ENCODE assay signal across 25 cellular contexts in the genomic region with DNA sequence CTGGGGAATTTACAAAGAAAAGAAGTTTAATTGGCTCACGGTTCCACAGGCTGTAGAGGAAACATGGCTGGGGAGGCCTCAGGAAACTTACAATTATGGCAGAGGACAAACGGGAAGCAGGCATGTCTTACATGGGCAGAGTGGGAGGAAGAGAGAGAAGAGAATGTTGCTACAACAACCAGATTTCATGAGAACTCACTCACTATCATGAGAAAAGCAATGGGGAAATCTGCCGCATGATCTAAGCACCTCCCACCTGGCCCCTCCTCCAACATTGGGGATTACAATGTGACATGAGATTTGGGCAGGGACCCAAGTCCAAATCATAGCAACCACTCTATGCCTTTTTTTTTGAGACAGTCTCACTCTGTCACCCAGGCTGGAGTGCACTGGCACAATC.
"Had no signal": no experiment of that assay in that cellular context is flagged by ENCODE, and none has a peak within 500 bp of the region (broad histone marks: within the 10 kb centered on the region; RNA-seq: fewer than 3 reads in every experiment).

No MANE protein-coding gene starts in this region.

- ATAC-seq: activated CD4-positive, CD25-positive, alpha-beta regulatory T cell treated with anti-CD3 and anti-CD28 coated beads, Interleukin-2, amount 50 U/mL, for 24 hours; activated CD8-positive, alpha-beta T cell treated with anti-CD3 and anti-CD28 coated beads for 36 hours; activated T-cell treated with anti-CD3 and anti-CD28 coated beads, Interleukin-2, amount 50 U/mL, for 4 hours; gastroesophageal sphincter; left colon; right lobe of liver; stimulated activated effector memory CD8-positive, alpha-beta T cell treated with anti-CD3 and anti-CD28 coated beads, Interleukin-12 subunit alpha, Interleukin-12 subunit beta, amount 100 ng/mL, for 72 hours had no signal

- H3K36me3 ChIP-seq: colonic mucosa, right lobe of liver, thoracic aorta, WERI-Rb-1 had no signal

- H3K9me3 Mint-ChIP-seq: activated CD8-positive, alpha-beta T cell treated with anti-CD3 and anti-CD28 coated beads for 36 hours; activated T-cell treated with anti-CD3 and anti-CD28 coated beads, Interleukin-2, amount 50 U/mL, for 4 hours; naive B cell; stimulated activated effector memory CD8-positive, alpha-beta T cell treated with anti-CD3 and anti-CD28 coated beads, Interleukin-12 subunit alpha, Interleukin-12 subunit beta, amount 100 ng/mL, for 72 hours; stimulated activated naive CD8-positive, alpha-beta T cell treated with anti-CD3 and anti-CD28 coated beads, Interleukin-15, Interleukin-2, amounts not matched to agents 100 ng/mL and 50 ng/mL, for 24 hours had no signal

- H3K4me1 Mint-ChIP-seq: mesothelial cell of epicardium; nephron progenitor cell; stimulated activated effector memory CD8-positive, alpha-beta T cell treated with anti-CD3 and anti-CD28 coated beads, Interleukin-12 subunit alpha, Interleukin-12 subunit beta, amount 100 ng/mL, for 72 hours had no signal

- H3K27me3 Mint-ChIP-seq: activated CD8-positive, alpha-beta T cell treated with anti-CD3 and anti-CD28 coated beads for 36 hours; activated naive CD8-positive, alpha-beta T cell; naive B cell; stimulated activated naive CD8-positive, alpha-beta T cell treated with anti-CD3 and anti-CD28 coated beads, Interleukin-15, Interleukin-2, amounts not matched to agents 100 ng/mL and 50 ng/mL, for 24 hours had no signal

- H3K4me3 ChIP-seq: colonic mucosa, gastroesophageal sphincter, right lobe of liver, thoracic aorta had no signal

- DNase-seq: activated CD4-positive, alpha-beta T cell treated with anti-CD3 and anti-CD28 coated beads, Interleukin-2, amount 50 U/mL, for 1 hour; activated CD8-positive, alpha-beta T cell treated with anti-CD3 and anti-CD28 coated beads for 36 hours; activated T-cell treated with anti-CD3 and anti-CD28 coated beads, Interleukin-2, amount 50 U/mL, for 4 hours; cerebellar nuclear complex; colonic mucosa; effector CD8-positive, alpha-beta T cell; erythroblast; hippocampal formation; kidney; left colon; naive B cell; nephron progenitor cell; right lobe of liver; stimulated activated CD4-positive, alpha-beta T cell treated with anti-CD3 and anti-CD28 coated beads, Interleukin-4, amount 100 ng/mL, for 24 hours; T-helper 1 cell; WERI-Rb-1 had no signal

- H3K36me3 Mint-ChIP-seq: naive B cell had no signal

- H3K4me1 ChIP-seq: colonic mucosa, gastroesophageal sphincter, right lobe of liver had no signal

- H3K27ac ChIP-seq: colonic mucosa, gastroesophageal sphincter, neutrophil, right lobe of liver, thoracic aorta, WERI-Rb-1 had no signal

- H3K27ac Mint-ChIP-seq: activated T-helper 2 cell treated with anti-CD3 and anti-CD28 coated beads, Interferon-gamma antibody, Interleukin-2, Interleukin-4, amounts not matched to agents 10 μg/mL and 5 μg/mL and 100 μg/mL, durations not matched to agents 14 hours and 24 hours and 36 hours; mesothelial cell of epicardium; nephron progenitor cell had no signal

- H3K9me3 ChIP-seq: colonic mucosa, gastroesophageal sphincter, neutrophil, right lobe of liver, thoracic aorta had no signal

- H3K4me3 Mint-ChIP-seq: activated CD8-positive, alpha-beta T cell treated with anti-CD3 and anti-CD28 coated beads for 36 hours; activated naive CD8-positive, alpha-beta T cell; activated T-cell treated with anti-CD3 and anti-CD28 coated beads, Interleukin-2, amount 50 U/mL, for 4 hours; mesothelial cell of epicardium; naive B cell; nephron progenitor cell; stimulated activated effector memory CD8-positive, alpha-beta T cell treated with anti-CD3 and anti-CD28 coated beads, Interleukin-12 subunit alpha, Interleukin-12 subunit beta, amount 100 ng/mL, for 72 hours; stimulated activated naive CD8-positive, alpha-beta T cell treated with anti-CD3 and anti-CD28 coated beads, Interleukin-15, Interleukin-2, amounts not matched to agents 100 ng/mL and 50 ng/mL, for 24 hours had no signal

- H3K27me3 ChIP-seq: colonic mucosa, gastroesophageal sphincter, neutrophil, right lobe of liver had no signal
